1 cellular context compared by ENCODE assay signal in genomic region chr18:830315-830901, GRCh38.
TF ChIP-seq lines count a peak whose summit lies in the region.

No MANE protein-coding gene starts in this region.

TF ChIP-seq in K562, 482 proteins besides CTCF, POLR2A, EP300 and RAD21 (continued from another document and continues in another):
- TF ChIP-seq BCL6 (CRISPR knock-in tag; IDR thresholded peaks at IDR 0.05) (no peak), CHD7 (IDR thresholded peaks at IDR 0.05; ENCODE audit: low read depth, low read length) (no peak), MTA1 (IDR thresholded peaks at IDR 0.05; ENCODE audit: borderline replicate concordance) (peak; percentile 67; the same call in 1 of the 2 replicates), ZNF639 (CRISPR knock-in tag; conservative IDR thresholded peaks at IDR 0.05 in 1 of 2, IDR thresholded peaks at IDR 0.05 in 1 of 2) (peak in 1 of 2 experiments; percentile 68; a peak in 2 of 4 replicates), E2F5 (CRISPR knock-in tag; IDR thresholded peaks at IDR 0.05) (no peak), SRSF7 (optimal IDR thresholded peaks at IDR 0.05; ENCODE audit: low read depth, low read length) (no peak), ZNF318 (IDR thresholded peaks at IDR 0.05; ENCODE audit: borderline replicate concordance in 1 of 2, low read depth in 1 of 2) (no peak), HMBOX1 (IDR thresholded peaks at IDR 0.05) (no peak; the same call in 1 of the 2 replicates), SOX6 (IDR thresholded peaks at IDR 0.05) (peak; percentile 93), SLC30A9 (CRISPR knock-in tag; IDR thresholded peaks at IDR 0.05) (no peak), PTRF (tag; IDR thresholded peaks at IDR 0.05) (no peak), EP400 (IDR thresholded peaks at IDR 0.05) (peak; percentile 63), MEF2D (tag; conservative IDR thresholded peaks at IDR 0.05; ENCODE audit: low read depth) (no peak), ZC3H8 (IDR thresholded peaks at IDR 0.05) (no peak), ZNF699 (CRISPR knock-in tag; IDR thresholded peaks at IDR 0.05; ENCODE audit: insufficient replicate concordance) (no peak), ZHX1 (conservative IDR thresholded peaks at IDR 0.05; ENCODE audit: low read length) (no peak), NFYB (IDR thresholded peaks at IDR 0.05; ENCODE audit: extremely low read depth, insufficient read length) (no peak), ETV5 (CRISPR knock-in tag; IDR thresholded peaks at IDR 0.05; ENCODE audit: low read depth) (peak; percentile 41; the same call in 1 of the 2 replicates), RBM39 (optimal IDR thresholded peaks at IDR 0.05; ENCODE audit: low read depth, low read length) (no peak), CEBPB (tag; IDR thresholded peaks at IDR 0.05) (no peak), KDM1A (IDR thresholded peaks at IDR 0.05) (peak; percentile 66 to 77), ARID3A (IDR thresholded peaks at IDR 0.05; ENCODE audit: borderline replicate concordance, low read depth, low read length) (peak; percentile 11; the same call in 1 of the 2 replicates), MED1 (CRISPR knock-in tag; IDR thresholded peaks at IDR 0.05; ENCODE audit: borderline replicate concordance) (no peak), KLF13 (tag; IDR thresholded peaks at IDR 0.05; ENCODE audit: borderline replicate concordance, low read depth) (0 out of 2 replicates have a peak, but pooled peaks have one; percentile 25), PHF21A (IDR thresholded peaks at IDR 0.05; ENCODE audit: borderline replicate concordance, low read depth) (no peak)
